Comparison of ENCODE assay signal across 17 cellular contexts in the genomic region with DNA sequence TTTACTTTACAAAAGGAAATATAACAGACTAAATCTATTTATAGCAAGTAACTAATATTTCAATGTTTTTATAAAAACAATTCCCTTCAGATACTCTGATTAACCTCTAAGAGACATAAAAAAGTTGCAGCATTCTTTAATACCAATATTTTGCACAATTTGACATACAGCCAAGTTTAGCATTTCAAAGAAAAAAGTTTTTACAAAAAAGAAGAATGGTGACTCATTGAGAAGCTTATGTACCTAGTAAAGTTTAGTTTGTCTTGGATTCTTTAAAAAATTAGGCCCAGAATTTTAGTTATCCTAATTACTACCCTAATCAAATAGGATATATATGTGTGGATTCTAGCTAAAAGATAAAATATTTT. TPM values are rescaled to one million over a fixed set of nuclear protein-coding genes. Genes with fewer than 3 reads are reported as not detected.
DNase-seq lines count a peak whose midpoint lies in the region; ATAC-seq and TF ChIP-seq lines count a peak whose summit lies in the region.
"Had no signal": no experiment of that assay in that cellular context is flagged by ENCODE, and none has a peak within 500 bp of the region (broad histone marks: within the 10 kb centered on the region; RNA-seq: fewer than 3 reads in every experiment).

No MANE protein-coding gene starts in this region.

- no peaks in the 10 kb centered on the region for H3K4me1 ChIP-seq in IMR-90 (ENCODE audit: control insufficient read depth, insufficient read depth, low read length)
- no peaks in the 10 kb centered on the region for H3K4me1 ChIP-seq in neural progenitor cell
- H3K4me1 ChIP-seq: A549 had no signal

- DNase-seq in AG10803 (ENCODE audit: low read depth) (peak; percentile 20), IMR-90 (peak; percentile 1), fibroblast of gingiva (ENCODE audit: low read depth) (peak; percentile 6), neural progenitor cell (ENCODE audit: low spot score) (no peak), HK-2 (ENCODE audit: unreplicated experiment) (no peak), NCI-H1417 (lab: John Stamatoyannopoulos, UW) (no peak)
- no peak for DNase-seq in activated CD4-positive, alpha-beta T cell treated with anti-CD3 and anti-CD28 coated beads, Interleukin-2, amount 10 ng/mL, durations not matched to agents 24 days and 14 days
- DNase-seq: DMS79, MM.1S, NCI-H1092 treated with DMSO at 0.1 percent for 48 hours, NCI-H2227 treated with DMSO at 0.1 percent for 48 hours, NCI-H510A treated with DMSO at 0.1 percent for 48 hours, PC-3, RPMI8226 had no signal

- H3K9me3 ChIP-seq in IMR-90 (ENCODE audit: control insufficient read depth, insufficient read depth, low read length) (no peaks in the 10 kb centered on the region), neural progenitor cell (ENCODE audit: low read depth) (no peaks in the 10 kb centered on the region)
- H3K9me3 ChIP-seq: A549 had no signal

- no peak overlapping the region for H3K27ac ChIP-seq in IMR-90 (ENCODE audit: insufficient read depth, low read length)
- H3K27ac ChIP-seq in neural progenitor cell = no peak overlapping the region
- H3K27ac ChIP-seq: A549, C4-2B had no signal

- peaks cover 3% of the 10 kb centered on the region for H3F3A ChIP-seq in neural progenitor cell (ENCODE audit: low read depth)

- no peaks in the 10 kb centered on the region for H3K4me1 Mint-ChIP-seq in neural progenitor cell
- peaks cover 6% of the 10 kb centered on the region for H3K4me1 Mint-ChIP-seq in activated CD4-positive, alpha-beta T cell treated with anti-CD3 and anti-CD28 coated beads, Interleukin-2, amount 10 ng/mL, durations not matched to agents 24 days and 14 days

- no peaks in the 10 kb centered on the region for H3K36me3 ChIP-seq in IMR-90 (ENCODE audit: control insufficient read depth, insufficient read depth, low read length)
- no peaks in the 10 kb centered on the region for H3K36me3 ChIP-seq in neural progenitor cell

- no TSS peak for BruUV-seq in IMR-90 (replicated peaks; lab: Mats Ljungman, UMichigan)

- H4K20me1 ChIP-seq in IMR-90 (ENCODE audit: insufficient read depth, low read length) (no peaks in the 10 kb centered on the region), neural progenitor cell (ENCODE audit: low read depth) (no peaks in the 10 kb centered on the region)

- no peak overlapping the region for H3K27ac Mint-ChIP-seq in neural progenitor cell
- no peak overlapping the region for H3K27ac Mint-ChIP-seq in activated CD4-positive, alpha-beta T cell treated with anti-CD3 and anti-CD28 coated beads, Interleukin-2, amount 10 ng/mL, durations not matched to agents 24 days and 14 days

- no peak overlapping the region for H2BK120ac ChIP-seq in IMR-90 (ENCODE audit: low read depth, low read length)

- H2AFZ ChIP-seq in IMR-90 (replicated peaks; ENCODE audit: low read length, poor library complexity) (no peak overlapping the region), neural progenitor cell (replicated peaks) (peak overlapping the region; percentile 57)

- TF ChIP-seq CTCF in AG10803 (conservative IDR thresholded peaks at IDR 0.05; ENCODE audit: low read length) (no peak), IMR-90 (conservative IDR thresholded peaks at IDR 0.05; ENCODE audit: low read depth, low read length) (no peak), neural progenitor cell (IDR thresholded peaks at IDR 0.05) (no peak)

- H4K91ac ChIP-seq in IMR-90 (ENCODE audit: insufficient read depth, low read depth, low read length) = no peak overlapping the region

- H3K4me2 ChIP-seq in IMR-90 (ENCODE audit: low read depth, low read length) (no peak overlapping the region), neural progenitor cell (no peak overlapping the region)
- H3K4me2 ChIP-seq: A549 had no signal

- H3K27me3 ChIP-seq in IMR-90 (ENCODE audit: control insufficient read depth, insufficient read depth, low read length) = no peaks in the 10 kb centered on the region; the same call in 1 of the 2 replicates
- H3K27me3 ChIP-seq in neural progenitor cell = no peaks in the 10 kb centered on the region

- H3K4me3 Mint-ChIP-seq in neural progenitor cell = no peak overlapping the region
- H3K4me3 Mint-ChIP-seq in activated CD4-positive, alpha-beta T cell treated with anti-CD3 and anti-CD28 coated beads, Interleukin-2, amount 10 ng/mL, durations not matched to agents 24 days and 14 days = no peak overlapping the region

- no peaks in the 10 kb centered on the region for H3K36me3 Mint-ChIP-seq in neural progenitor cell
- H3K36me3 Mint-ChIP-seq in activated CD4-positive, alpha-beta T cell treated with anti-CD3 and anti-CD28 coated beads, Interleukin-2, amount 10 ng/mL, durations not matched to agents 24 days and 14 days (ENCODE audit: low read depth) = no peaks in the 10 kb centered on the region

- H3K9me3 Mint-ChIP-seq in neural progenitor cell = no peaks in the 10 kb centered on the region
- H3K9me3 Mint-ChIP-seq in activated CD4-positive, alpha-beta T cell treated with anti-CD3 and anti-CD28 coated beads, Interleukin-2, amount 10 ng/mL, durations not matched to agents 24 days and 14 days = no peaks in the 10 kb centered on the region

- no peak overlapping the region for H4K5ac ChIP-seq in IMR-90 (ENCODE audit: low read depth, low read length)

- no peak overlapping the region for H3K23ac ChIP-seq in IMR-90 (ENCODE audit: low read depth, low read length)

- no peak overlapping the region for H2BK20ac ChIP-seq in IMR-90 (ENCODE audit: low read depth, low read length)

- H2AK9ac ChIP-seq in IMR-90 (replicated peaks; ENCODE audit: low read depth, low read length, poor library complexity) = no peak overlapping the region

- H3K9me1 ChIP-seq in IMR-90 (ENCODE audit: insufficient read depth, low read length) = no peaks in the 10 kb centered on the region

- CTCF ChIA-PET in IMR-90 (lab: Yijun Ruan, JAX) = interaction anchor here (0.6 kb wide), 1 partner anchor 14 kb away, joined by 3 read pairs; no protein-coding TSS in a partner anchor

- no peak overlapping the region for H4K8ac ChIP-seq in IMR-90 (ENCODE audit: low read depth in 2 of 2, low read length in 2 of 2)

- H3K4ac ChIP-seq in IMR-90 (ENCODE audit: low read depth, low read length) = no peak overlapping the region

- H3K79me1 ChIP-seq in IMR-90 (ENCODE audit: low read depth in 1 of 2, low read length in 2 of 2) = no peaks in the 10 kb centered on the region

- no peak for TF ChIP-seq POLR2A in IMR-90 (IDR thresholded peaks at IDR 0.05; ENCODE audit: low read depth, low read length)

- no peak overlapping the region for H3K18ac ChIP-seq in IMR-90 (ENCODE audit: low read depth, low read length)

- no peak overlapping the region for H2AK5ac ChIP-seq in IMR-90 (ENCODE audit: low read depth, low read length)

- intact Hi-C loops in IMR-90 (cut with micrococcal nuclease) = no loop called here
- intact Hi-C loops in activated CD4-positive, alpha-beta T cell treated with anti-CD3 and anti-CD28 coated beads, Interleukin-2, amount 10 ng/mL, durations not matched to agents 24 days and 14 days (cut with micrococcal nuclease) = no loop called here

- no peaks in the 10 kb centered on the region for H3K27me3 Mint-ChIP-seq in neural progenitor cell (ENCODE audit: insufficient read depth, low read depth)
- peaks cover 28% of the 10 kb centered on the region for H3K27me3 Mint-ChIP-seq in activated CD4-positive, alpha-beta T cell treated with anti-CD3 and anti-CD28 coated beads, Interleukin-2, amount 10 ng/mL, durations not matched to agents 24 days and 14 days

- no peak for ATAC-seq in IMR-90 (ENCODE audit: low read depth)
- ATAC-seq: A549, PC-3 had no signal

- no peak overlapping the region for H2BK5ac ChIP-seq in IMR-90 (ENCODE audit: low read depth, low read length, poor library complexity, severe bottlenecking)

- H3K56ac ChIP-seq in IMR-90 (ENCODE audit: extremely low read depth, insufficient read depth, low read length) = no peak overlapping the region

- H3K14ac ChIP-seq in IMR-90 (replicated peaks; ENCODE audit: low read depth, low read length) = no peak overlapping the region

- TF ChIP-seq RAD21 in IMR-90 (IDR thresholded peaks at IDR 0.05; ENCODE audit: low read length) = no peak

- no peaks in the 10 kb centered on the region for H3K79me2 ChIP-seq in neural progenitor cell (ENCODE audit: low read depth)

- H3K4me3 ChIP-seq in AG10803 (ENCODE audit: low read length) = no peak overlapping the region
- no peak overlapping the region for H3K4me3 ChIP-seq in IMR-90 (ENCODE audit: insufficient read depth, low read depth, low read length)
- no peak overlapping the region for H3K4me3 ChIP-seq in neural progenitor cell
- H3K4me3 ChIP-seq: A549 had no signal

- no peak overlapping the region for H2BK15ac ChIP-seq in IMR-90 (ENCODE audit: low read depth, low read length)

- dilution Hi-C loops in IMR-90 (cut with HindIII; ENCODE audit: low sequenced_read_pairs, unreplicated experiment) = no loop called here

- H3K9ac ChIP-seq in IMR-90 (ENCODE audit: low read depth, low read length) = no peak overlapping the region
- H3K9ac ChIP-seq in neural progenitor cell = no peak overlapping the region

- POLR2A ChIA-PET in IMR-90 (lab: Charles Lee; ENCODE audit: unreplicated experiment) = interaction anchor here (0.5 kb wide), 1 partner anchor 792 kb away, joined by 7 read pairs; no protein-coding TSS in a partner anchor

- in situ Hi-C loops in IMR-90 (cut with MboI; ENCODE audit: low sequenced_read_pairs) = no loop called here

TF ChIP-seq in IMR-90, 13 proteins besides CTCF, POLR2A, EP300 and RAD21 (continues in another document):
- TF ChIP-seq MXI1 (IDR thresholded peaks at IDR 0.05; ENCODE audit: borderline replicate concordance, low read depth, low read length) (no peak), FOS (IDR thresholded peaks at IDR 0.05; ENCODE audit: low read depth, low read length) (no peak), SMC3 (IDR thresholded peaks at IDR 0.05; ENCODE audit: low read depth, low read length) (no peak), BHLHE40 (IDR thresholded peaks at IDR 0.05; ENCODE audit: low read depth, low read length) (no peak), MAFK (IDR thresholded peaks at IDR 0.05; ENCODE audit: low read depth, low read length) (no peak), NFE2L2 (IDR thresholded peaks at IDR 0.05; ENCODE audit: low read depth, low read length) (no peak), RCOR1 (IDR thresholded peaks at IDR 0.05; ENCODE audit: insufficient replicate concordance, low read length) (no peak), MAZ (IDR thresholded peaks at IDR 0.05; ENCODE audit: borderline replicate concordance, low read depth, low read length) (no peak)

RNA-seq across cellular contexts. Expression of gene DAZL, which starts 17.5 kb away (rescaled TPM):
- not detected in 2 replicates for total RNA-seq in IMR-90 (2012; rRNA removed)
- polyA plus RNA-seq in IMR-90 (2012; rRNA removed) = not detected in 2 replicates
- not detected in 2 replicates for polyA plus RNA-seq in IMR-90 (2012; cell fraction: cytosol; rRNA removed)
- not detected in 2 replicates for polyA plus RNA-seq in IMR-90 (2012; cell fraction: nucleus; rRNA removed; ENCODE audit: low replicate concordance)
- total RNA-seq in neural progenitor cell (ENCODE audit: low replicate concordance) = 3.2 and 4.7 TPM in 2 replicates
- total RNA-seq in activated CD4-positive, alpha-beta T cell treated with anti-CD3 and anti-CD28 coated beads, Interleukin-2, amount 10 ng/mL, durations not matched to agents 24 days and 14 days = 0.07 and 0.19 TPM in 2 replicates
- total RNA-seq: HT-29 had no signal
- polyA plus RNA-seq: A549 had no signal

Comparison
In these comparisons a context has a peak if more than half of its experiments do, and no peak if none do; other contexts are left out.
1. DNase-seq: peak in AG10803 (single experiment), IMR-90 (single experiment) and fibroblast of gingiva (single experiment); none in neural progenitor cell (single experiment), activated CD4-positive, alpha-beta T cell treated with anti-CD3 and anti-CD28 coated beads, Interleukin-2, amount 10 ng/mL, durations not matched to agents 24 days and 14 days (single experiment), HK-2 (single experiment) and NCI-H1417 (0 of 3).